9 cellular contexts compared by ENCODE assay signal in the genomic region with DNA sequence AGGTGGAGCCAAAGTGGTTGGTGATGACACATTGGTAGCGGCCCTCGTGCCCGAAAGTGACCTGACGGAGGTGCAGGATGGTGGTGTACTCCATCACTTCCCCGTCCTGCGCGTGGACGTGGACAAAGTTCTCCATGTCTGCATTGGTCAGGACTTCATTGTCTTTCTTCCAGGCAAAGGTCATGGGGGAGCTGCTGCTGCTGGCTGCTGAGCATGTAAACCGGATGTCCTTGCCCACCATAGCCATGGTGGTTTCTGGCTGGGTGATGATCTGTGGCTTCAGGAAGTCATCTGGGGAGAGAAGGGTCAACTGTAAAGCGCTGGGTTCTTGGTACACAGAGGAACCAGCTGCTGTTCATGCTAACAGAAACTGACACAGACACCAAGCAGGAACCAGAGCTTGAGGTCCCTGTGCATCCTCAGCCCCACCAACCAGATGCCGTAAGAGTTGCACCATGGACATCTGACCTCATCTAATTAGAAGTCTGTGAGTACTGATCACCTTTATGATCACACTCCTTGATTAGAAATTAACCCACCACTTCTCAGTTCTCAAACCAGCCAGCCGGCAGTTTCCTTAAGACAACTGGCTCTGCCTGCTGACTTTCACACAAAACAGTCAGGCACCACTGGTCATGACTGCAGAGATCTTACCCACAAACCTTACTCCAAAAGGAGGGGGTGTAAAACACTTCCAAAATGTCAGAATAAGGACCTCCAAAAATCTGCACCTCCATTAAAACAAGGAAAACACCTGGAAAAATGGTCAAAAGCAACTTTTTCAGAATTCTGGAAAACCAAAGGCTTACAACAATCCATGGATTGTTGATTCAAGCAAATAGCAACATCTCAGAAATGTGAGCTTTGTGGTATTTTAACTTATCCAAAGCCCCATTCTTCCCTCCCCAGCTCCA.
A peak's percentile ranks its signal among the peaks of the same experiment; 100 is the strongest.
DNase-seq lines count a peak whose midpoint lies in the region; ATAC-seq and TF ChIP-seq lines count a peak whose summit lies in the region.
"Had no signal": no experiment of that assay in that cellular context is flagged by ENCODE, and none has a peak within 500 bp of the region (broad histone marks: within the 10 kb centered on the region; RNA-seq: fewer than 3 reads in every experiment).

No MANE protein-coding gene starts in this region.

- H3K27ac ChIP-seq in cingulate gyrus (ENCODE audit: low read depth, low read length) (peak overlapping the region; percentile 81), uterus (no peak overlapping the region)
- H3K27ac ChIP-seq: right atrium auricular region had no signal

- intact Hi-C loops in uterus (cut with DNase I; ENCODE audit: low total_unique reads), result no loop called here

- TF ChIP-seq CTCF in GM13977 (IDR thresholded peaks at IDR 0.05; ENCODE audit: extremely low read depth, insufficient read depth, missing control alignments), result no peak
- no peak for TF ChIP-seq CTCF in uterus (IDR thresholded peaks at IDR 0.05)

- H3K9me3 ChIP-seq in uterus, result no peaks in the 10 kb centered on the region
- H3K9me3 ChIP-seq: right atrium auricular region had no signal

- in situ Hi-C loops in GM13977 (cut with MboI; ENCODE audit: low pct_unique_long_range_greater_than_20kb, low sequenced_read_pairs, unreplicated experiment), result loop anchor here (25.0 kb wide), 1 partner anchor 99 kb away; no protein-coding TSS in a partner anchor

- no peak for TF ChIP-seq POLR2A in uterus (IDR thresholded peaks at IDR 0.05)

- DNase-seq in GM13977 (ENCODE audit: low spot score), result peak; percentile 77
- DNase-seq in amniotic stem cell (lab: John Stamatoyannopoulos, UW), result no peak
- DNase-seq in anterior cingulate cortex (lab: John Stamatoyannopoulos, UW), result no peak
- no peak for DNase-seq in iPS-NIHi7 (ENCODE audit: extremely low spot score)
- DNase-seq in uterus, result no peak

- no peak overlapping the region for H3K4me3 ChIP-seq in uterus
- H3K4me3 ChIP-seq: right atrium auricular region had no signal

- H3K27me3 ChIP-seq in uterus, result no peaks in the 10 kb centered on the region
- H3K27me3 ChIP-seq: right atrium auricular region had no signal

- no peaks in the 10 kb centered on the region for H3K36me3 ChIP-seq in uterus

- ATAC-seq in GM21360 (IDR thresholded peaks at IDR 0.05; ENCODE audit: unreplicated experiment), result peak; percentile 76
- peak; percentile 83 for ATAC-seq in HG03108 (IDR thresholded peaks at IDR 0.05; ENCODE audit: unreplicated experiment)

- H3K4me1 ChIP-seq in uterus, result no peaks in the 10 kb centered on the region
- H3K4me1 ChIP-seq: right atrium auricular region had no signal
